In the genomic region with DNA sequence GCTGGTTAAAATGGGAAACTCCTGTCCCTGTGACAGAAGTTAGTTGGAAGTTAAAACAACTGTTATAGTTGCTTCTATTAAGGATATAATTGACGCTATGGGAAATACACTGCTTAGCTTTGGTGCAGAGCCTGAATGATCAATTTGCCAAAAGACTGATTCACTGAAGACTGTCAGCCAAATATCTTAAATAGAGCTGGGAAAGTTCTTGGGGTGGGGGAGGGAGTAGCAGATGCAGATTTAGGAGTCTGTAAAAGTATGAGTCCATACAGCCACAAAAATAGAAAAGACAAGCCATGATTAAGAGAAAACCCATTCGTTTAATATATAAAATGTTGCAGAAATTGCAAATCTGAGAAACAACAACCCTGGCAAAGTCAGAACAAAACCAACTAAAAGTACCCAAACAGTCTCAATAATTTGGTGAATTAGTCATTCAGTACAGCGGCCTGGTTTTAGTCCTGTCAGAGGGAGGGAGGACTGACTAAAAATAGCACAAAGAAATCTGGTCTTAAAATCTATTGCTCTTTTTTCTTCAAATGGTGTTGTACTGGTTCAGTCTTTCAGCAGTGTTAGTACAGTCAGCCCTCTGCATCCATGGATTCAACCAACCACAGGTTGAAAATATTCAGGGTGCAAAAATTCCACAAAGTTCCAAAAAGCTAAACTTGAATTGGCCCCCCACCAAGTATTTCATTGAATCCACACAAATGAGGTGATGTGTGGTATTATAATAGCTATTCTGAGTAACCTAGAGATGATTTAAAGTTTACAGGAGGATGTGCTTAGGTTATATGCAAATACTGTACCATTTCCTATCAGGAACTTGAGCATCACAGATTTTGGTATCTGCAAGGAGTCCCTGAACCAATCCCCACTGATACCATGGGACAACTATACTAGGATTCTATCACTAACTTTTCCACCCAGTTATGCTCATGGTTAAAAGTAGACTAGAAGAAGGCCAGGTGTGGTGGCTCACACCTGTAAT, we compare ENCODE assay signal across 8 cellular contexts. TPM values are rescaled to one million over a fixed set of nuclear protein-coding genes. Genes with fewer than 3 reads are reported as not detected.
DNase-seq lines count a peak whose midpoint lies in the region; ATAC-seq and TF ChIP-seq lines count a peak whose summit lies in the region.

No MANE protein-coding gene starts in this region.

- no peaks in the 10 kb centered on the region for H3K9me3 ChIP-seq in CD4-positive, alpha-beta memory T cell (ENCODE audit: control insufficient read depth in 1 of 2, low read length in 2 of 2)

- CTCF ChIA-PET in CD4-positive, alpha-beta memory T cell (lab: Charles Lee; ENCODE audit: partially characterized antibody), result interaction anchor here (0.9 to 2.2 kb wide), 2 partner anchors 30 to 87 kb away, joined by 3 to 7 read pairs; partner anchors contain the start of gene STK17A

- no peaks in the 10 kb centered on the region for H3K27me3 Mint-ChIP-seq in CD4-positive, alpha-beta memory T cell

- POLR2A ChIA-PET in CD4-positive, alpha-beta memory T cell (lab: Charles Lee; ENCODE audit: partially characterized antibody), result interaction anchor here (1.1 to 3.8 kb wide), 5 partner anchors 9 to 87 kb away, joined by 3 to 20 read pairs (median 6); partner anchors contain the start of gene STK17A

- ATAC-seq in GM21515 (IDR thresholded peaks at IDR 0.05; ENCODE audit: unreplicated experiment) (peak; percentile 48), SK-N-SH treated with all-trans-retinoic acid at 6 μM for 48 hours (peak; percentile 64), GM21526 (IDR thresholded peaks at IDR 0.05; ENCODE audit: low FRiP score, unreplicated experiment) (no peak)

- H3K27ac ChIP-seq in CD4-positive, alpha-beta memory T cell (ENCODE audit: low read depth, low read length), result peak overlapping the region; percentile 11

- peak overlapping the region; percentile 86 to 90 (median 87) for H3K27ac Mint-ChIP-seq in CD4-positive, alpha-beta memory T cell

- H3K4me3 Mint-ChIP-seq in CD4-positive, alpha-beta memory T cell, result peak overlapping the region in 7 of 8 donors; percentile 5 to 83 (median 51)

- H3K4me1 Mint-ChIP-seq in CD4-positive, alpha-beta memory T cell, result peaks cover 43 to 64% (median 48%) of the 10 kb centered on the region in 4 donors

- H3K4me1 ChIP-seq in CD4-positive, alpha-beta memory T cell (ENCODE audit: insufficient read depth, low read length), result peaks cover 90% of the 10 kb centered on the region

- no peak overlapping the region for H3K4me3 ChIP-seq in CD4-positive, alpha-beta memory T cell (ENCODE audit: low read length in 2 of 2)

- H3K9me3 Mint-ChIP-seq in CD4-positive, alpha-beta memory T cell, result no peaks in the 10 kb centered on the region

- DNase-seq in CD4-positive, alpha-beta memory T cell, result no peak
- DNase-seq in iris pigment epithelial cell (ENCODE audit: low read depth), result peak; percentile 46
- DNase-seq in NCI-H1092 treated with DMSO at 0.1 percent for 48 hours (lab: John Stamatoyannopoulos, UW), result no peak
- no peak for DNase-seq in GF-D8 (lab: John Stamatoyannopoulos, UW)
- no peak for DNase-seq in NCI-H2227 (lab: John Stamatoyannopoulos, UW; ENCODE audit: unreplicated experiment)

- H3K36me3 ChIP-seq in CD4-positive, alpha-beta memory T cell (ENCODE audit: insufficient read depth, low read length), result peaks cover 47% of the 10 kb centered on the region

- H3K27me3 ChIP-seq in CD4-positive, alpha-beta memory T cell (ENCODE audit: insufficient read depth, low read length), result no peaks in the 10 kb centered on the region

- intact Hi-C loops in CD4-positive, alpha-beta memory T cell (cut with micrococcal nuclease), result loop anchor here (2.0 to 5.0 kb wide), 3 partner anchors 14 to 34 kb away; no protein-coding TSS in a partner anchor

- H3K36me3 Mint-ChIP-seq in CD4-positive, alpha-beta memory T cell, result peaks cover 53 to 71% of the 10 kb centered on the region in 2 donors

TF ChIP-seq in SK-N-SH treated with all-trans-retinoic acid at 6 μM for 48 hours, 23 proteins besides CTCF, POLR2A, EP300 and RAD21:
- TF ChIP-seq ZC3H10 (CRISPR knock-in tag; IDR thresholded peaks at IDR 0.05), result 0 out of 2 replicates have a peak, but pooled peaks have one; percentile 56
- TF ChIP-seq, protein P1, sequence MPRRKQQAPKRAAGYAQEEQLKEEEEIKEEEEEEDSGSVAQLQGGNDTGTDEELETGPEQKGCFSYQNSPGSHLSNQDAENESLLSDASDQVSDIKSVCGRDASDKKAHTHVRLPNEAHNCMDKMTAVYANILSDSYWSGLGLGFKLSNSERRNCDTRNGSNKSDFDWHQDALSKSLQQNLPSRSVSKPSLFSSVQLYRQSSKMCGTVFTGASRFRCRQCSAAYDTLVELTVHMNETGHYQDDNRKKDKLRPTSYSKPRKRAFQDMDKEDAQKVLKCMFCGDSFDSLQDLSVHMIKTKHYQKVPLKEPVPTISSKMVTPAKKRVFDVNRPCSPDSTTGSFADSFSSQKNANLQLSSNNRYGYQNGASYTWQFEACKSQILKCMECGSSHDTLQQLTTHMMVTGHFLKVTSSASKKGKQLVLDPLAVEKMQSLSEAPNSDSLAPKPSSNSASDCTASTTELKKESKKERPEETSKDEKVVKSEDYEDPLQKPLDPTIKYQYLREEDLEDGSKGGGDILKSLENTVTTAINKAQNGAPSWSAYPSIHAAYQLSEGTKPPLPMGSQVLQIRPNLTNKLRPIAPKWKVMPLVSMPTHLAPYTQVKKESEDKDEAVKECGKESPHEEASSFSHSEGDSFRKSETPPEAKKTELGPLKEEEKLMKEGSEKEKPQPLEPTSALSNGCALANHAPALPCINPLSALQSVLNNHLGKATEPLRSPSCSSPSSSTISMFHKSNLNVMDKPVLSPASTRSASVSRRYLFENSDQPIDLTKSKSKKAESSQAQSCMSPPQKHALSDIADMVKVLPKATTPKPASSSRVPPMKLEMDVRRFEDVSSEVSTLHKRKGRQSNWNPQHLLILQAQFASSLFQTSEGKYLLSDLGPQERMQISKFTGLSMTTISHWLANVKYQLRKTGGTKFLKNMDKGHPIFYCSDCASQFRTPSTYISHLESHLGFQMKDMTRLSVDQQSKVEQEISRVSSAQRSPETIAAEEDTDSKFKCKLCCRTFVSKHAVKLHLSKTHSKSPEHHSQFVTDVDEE (CRISPR knock-in tag; IDR thresholded peaks at IDR 0.05), result no peak
- TF ChIP-seq CSDC2 (CRISPR knock-in tag; IDR thresholded peaks at IDR 0.05), result no peak
- TF ChIP-seq ISL1 (CRISPR knock-in tag; IDR thresholded peaks at IDR 0.05), result peak; percentile 41; the same call in 1 of the 2 replicates
- 0 out of 2 replicates have a peak, but pooled peaks have one; percentile 15 for TF ChIP-seq POU6F1 (CRISPR knock-in tag; IDR thresholded peaks at IDR 0.05; ENCODE audit: borderline replicate concordance, low read depth)
- no peak for TF ChIP-seq ESRRG (CRISPR knock-in tag; IDR thresholded peaks at IDR 0.05)

RNA-seq across cellular contexts. Expression of gene STK17A, which starts 30.0 kb away (rescaled TPM):
- total RNA-seq in CD4-positive, alpha-beta memory T cell, result 100 to 1,000 TPM; 118 to 119 TPM
- polyA plus RNA-seq in CD4-positive, alpha-beta memory T cell, result 100 to 1,000 TPM; 139 to 168 TPM
